In genomic region chr16:89602952-89603590, GRCh38 we compare ENCODE assay signal across 15 cellular contexts. TPM values are rescaled to one million over a fixed set of nuclear protein-coding genes. Genes with fewer than 3 reads are reported as not detected.
DNase-seq lines count a peak whose midpoint lies in the region; TF ChIP-seq lines count a peak whose summit lies in the region.
"Had no signal": no experiment of that assay in that cellular context is flagged by ENCODE, and none has a peak within 500 bp of the region (broad histone marks: within the 10 kb centered on the region; RNA-seq: fewer than 3 reads in every experiment).

No MANE protein-coding gene starts in this region.

- no peak overlapping the region for H3K4me3 ChIP-seq in skin epidermis

- no peaks in the 10 kb centered on the region for H3K27me3 Mint-ChIP-seq in activated CD4-positive, alpha-beta T cell treated with anti-CD3 and anti-CD28 coated beads, Interleukin-2, amount 10 ng/mL, durations not matched to agents 24 days and 14 days
- H3K27me3 Mint-ChIP-seq in glutamatergic neuron (ENCODE audit: unreplicated experiment): peaks cover 5% of the 10 kb centered on the region

- CTCF ChIA-PET in RWPE1 (lab: Yijun Ruan, JAX): interaction anchor here (0.7 to 0.8 kb wide), 2 partner anchors 12 to 23 kb away, joined by 4 read pairs; no protein-coding TSS in a partner anchor

- no peaks in the 10 kb centered on the region for H3K9me3 Mint-ChIP-seq in activated CD4-positive, alpha-beta T cell treated with anti-CD3 and anti-CD28 coated beads, Interleukin-2, amount 10 ng/mL, durations not matched to agents 24 days and 14 days
- H3K9me3 Mint-ChIP-seq in glutamatergic neuron (ENCODE audit: unreplicated experiment): peaks cover 7% of the 10 kb centered on the region
- H3K9me3 Mint-ChIP-seq: H9 had no signal

- peaks cover 9% of the 10 kb centered on the region for H3K4me1 Mint-ChIP-seq in activated CD4-positive, alpha-beta T cell treated with anti-CD3 and anti-CD28 coated beads, Interleukin-2, amount 10 ng/mL, durations not matched to agents 24 days and 14 days
- H3K4me1 Mint-ChIP-seq in glutamatergic neuron (ENCODE audit: low read depth, unreplicated experiment): peaks cover 18% of the 10 kb centered on the region

- POLR2A ChIA-PET in RWPE1 (lab: Yijun Ruan, JAX; ENCODE audit: low non-redundant PET): no interaction called here

- peak overlapping the region; percentile 84 for H3K27ac ChIP-seq in RWPE1
- peak overlapping the region in 13 of 21 experiments; percentile 19 to 76 (median 60) for H3K27ac ChIP-seq in skin epidermis
- H3K27ac ChIP-seq: epithelial cell of prostate, thoracic aorta, VCaP had no signal

- intact Hi-C loops in activated CD4-positive, alpha-beta T cell treated with anti-CD3 and anti-CD28 coated beads, Interleukin-2, amount 10 ng/mL, durations not matched to agents 24 days and 14 days (cut with micrococcal nuclease): loop anchor here (2.0 kb wide), 1 partner anchor 38 kb away; no protein-coding TSS in a partner anchor

- H3K27ac Mint-ChIP-seq in activated CD4-positive, alpha-beta T cell treated with anti-CD3 and anti-CD28 coated beads, Interleukin-2, amount 10 ng/mL, durations not matched to agents 24 days and 14 days: peak overlapping the region; percentile 62
- peak overlapping the region; percentile 36 for H3K27ac Mint-ChIP-seq in glutamatergic neuron (ENCODE audit: unreplicated experiment)
- H3K27ac Mint-ChIP-seq: H9 had no signal

- TF ChIP-seq CTCF in RWPE1 (conservative IDR thresholded peaks at IDR 0.05; ENCODE audit: low read depth): no peak
- no peak for TF ChIP-seq CTCF in glutamatergic neuron (IDR thresholded peaks at IDR 0.05; ENCODE audit: partially characterized antibody, unreplicated experiment)

- H3K4me3 Mint-ChIP-seq in activated CD4-positive, alpha-beta T cell treated with anti-CD3 and anti-CD28 coated beads, Interleukin-2, amount 10 ng/mL, durations not matched to agents 24 days and 14 days: peak overlapping the region; percentile 53
- H3K4me3 Mint-ChIP-seq in glutamatergic neuron (ENCODE audit: unreplicated experiment): no peak overlapping the region

- DNase-seq in activated CD4-positive, alpha-beta T cell treated with anti-CD3 and anti-CD28 coated beads, Interleukin-2, amount 10 ng/mL, durations not matched to agents 24 days and 14 days: no peak
- DNase-seq in activated CD4-positive, alpha-beta T cell treated with anti-CD3 and anti-CD28 coated beads for 48 hours: no peak
- DNase-seq in RWPE1 (ENCODE audit: low spot score): no peak
- no peak for DNase-seq in glutamatergic neuron
- DNase-seq in stimulated activated CD4-positive, alpha-beta T cell treated with anti-CD3 and anti-CD28 coated beads, Interleukin-4, amount 100 ng/mL, for 1 hour: no peak
- no peak for DNase-seq in GM19240 (ENCODE audit: insufficient read length, low spot score)
- no peak for DNase-seq in NCI-H1417 (lab: John Stamatoyannopoulos, UW)
- DNase-seq: DMS79, NCI-H526, Right ventricle myocardium superior had no signal

- no peaks in the 10 kb centered on the region for H3K36me3 Mint-ChIP-seq in activated CD4-positive, alpha-beta T cell treated with anti-CD3 and anti-CD28 coated beads, Interleukin-2, amount 10 ng/mL, durations not matched to agents 24 days and 14 days (ENCODE audit: low read depth)
- H3K36me3 Mint-ChIP-seq in glutamatergic neuron (ENCODE audit: unreplicated experiment): no peaks in the 10 kb centered on the region

RNA-seq across cellular contexts. Expression of gene DPEP1, which starts 10.4 kb away (rescaled TPM):
- not detected in 2 replicates for total RNA-seq in activated CD4-positive, alpha-beta T cell treated with anti-CD3 and anti-CD28 coated beads, Interleukin-2, amount 10 ng/mL, durations not matched to agents 24 days and 14 days
- 0.39 TPM for total RNA-seq in glutamatergic neuron (ENCODE audit: unreplicated experiment)
- total RNA-seq: Right ventricle myocardium superior, thoracic aorta had no signal

RNA-seq across cellular contexts. Expression of gene CPNE7, which starts 27.5 kb away (rescaled TPM):
- total RNA-seq in activated CD4-positive, alpha-beta T cell treated with anti-CD3 and anti-CD28 coated beads, Interleukin-2, amount 10 ng/mL, durations not matched to agents 24 days and 14 days: 46.6 and 56.0 TPM in 2 replicates
- total RNA-seq in glutamatergic neuron (ENCODE audit: unreplicated experiment): 17.8 TPM
- total RNA-seq: Right ventricle myocardium superior, thoracic aorta had no signal

RNA-seq across cellular contexts. Expression of gene RPL13, which starts 42.6 kb away (rescaled TPM):
- total RNA-seq in activated CD4-positive, alpha-beta T cell treated with anti-CD3 and anti-CD28 coated beads, Interleukin-2, amount 10 ng/mL, durations not matched to agents 24 days and 14 days: 2,234 and 2,296 TPM in 2 replicates
- 893 TPM for total RNA-seq in glutamatergic neuron (ENCODE audit: unreplicated experiment)

RNA-seq across cellular contexts. Expression of gene CHMP1A, which starts 54.4 kb away (rescaled TPM):
- 83.7 and 84.3 TPM in 2 replicates for total RNA-seq in activated CD4-positive, alpha-beta T cell treated with anti-CD3 and anti-CD28 coated beads, Interleukin-2, amount 10 ng/mL, durations not matched to agents 24 days and 14 days
- total RNA-seq in glutamatergic neuron (ENCODE audit: unreplicated experiment): 96.3 TPM

RNA-seq across cellular contexts. Expression of gene SPATA33, which starts 54.6 kb away (rescaled TPM):
- 14.6 and 17.2 TPM in 2 replicates for total RNA-seq in activated CD4-positive, alpha-beta T cell treated with anti-CD3 and anti-CD28 coated beads, Interleukin-2, amount 10 ng/mL, durations not matched to agents 24 days and 14 days
- total RNA-seq in glutamatergic neuron (ENCODE audit: unreplicated experiment): 18.0 TPM
